In genomic region chr18:47594063-47594462, GRCh38 we compare ENCODE assay signal across 15 cellular contexts.
DNase-seq lines count a peak whose midpoint lies in the region.
"Had no signal": no experiment of that assay in that cellular context is flagged by ENCODE, and none has a peak within 500 bp of the region (broad histone marks: within the 10 kb centered on the region; RNA-seq: fewer than 3 reads in every experiment).

No MANE protein-coding gene starts in this region.

- CTCF ChIA-PET in activated naive CD4-positive, alpha-beta T cell treated with anti-CD3 and anti-CD28 coated beads for 36 hours (lab: Charles Lee) = no interaction called here

- intact Hi-C loops in activated naive CD4-positive, alpha-beta T cell treated with anti-CD3 and anti-CD28 coated beads for 36 hours (cut with micrococcal nuclease) = no loop called here

- H3K27ac Mint-ChIP-seq in activated naive CD4-positive, alpha-beta T cell treated with anti-CD3 and anti-CD28 coated beads for 36 hours = no peak overlapping the region
- H3K27ac Mint-ChIP-seq: activated naive CD8-positive, alpha-beta T cell treated with anti-CD3 and anti-CD28 coated beads for 36 hours had no signal

- H3K4me3 Mint-ChIP-seq in activated naive CD4-positive, alpha-beta T cell treated with anti-CD3 and anti-CD28 coated beads for 36 hours = no peak overlapping the region
- H3K4me3 Mint-ChIP-seq: activated naive CD8-positive, alpha-beta T cell treated with anti-CD3 and anti-CD28 coated beads for 36 hours; naive B cell had no signal

- no peaks in the 10 kb centered on the region for H3K36me3 Mint-ChIP-seq in activated naive CD4-positive, alpha-beta T cell treated with anti-CD3 and anti-CD28 coated beads for 36 hours (ENCODE audit: low read depth)
- H3K36me3 Mint-ChIP-seq: activated naive CD8-positive, alpha-beta T cell treated with anti-CD3 and anti-CD28 coated beads for 36 hours; naive B cell had no signal

- peaks cover 21% of the 10 kb centered on the region for H3K27me3 Mint-ChIP-seq in activated naive CD4-positive, alpha-beta T cell treated with anti-CD3 and anti-CD28 coated beads for 36 hours (ENCODE audit: low read depth)

- H3K9me3 Mint-ChIP-seq in activated naive CD4-positive, alpha-beta T cell treated with anti-CD3 and anti-CD28 coated beads for 36 hours = peaks cover 3% of the 10 kb centered on the region
- H3K9me3 Mint-ChIP-seq: activated naive CD8-positive, alpha-beta T cell treated with anti-CD3 and anti-CD28 coated beads for 36 hours had no signal

- no peaks in the 10 kb centered on the region for H3K4me1 Mint-ChIP-seq in activated naive CD4-positive, alpha-beta T cell treated with anti-CD3 and anti-CD28 coated beads for 36 hours (ENCODE audit: low read depth)
- H3K4me1 Mint-ChIP-seq: activated naive CD8-positive, alpha-beta T cell treated with anti-CD3 and anti-CD28 coated beads for 36 hours; naive B cell had no signal

- DNase-seq in DMS 273 (lab: John Stamatoyannopoulos, UW; ENCODE audit: unreplicated experiment) = peak; percentile 28
- no peak for DNase-seq in DMS 273 treated with DMSO at 0.1 percent for 48 hours (lab: John Stamatoyannopoulos, UW)
- DNase-seq in NCI-H345 treated with DMSO at 0.1 percent for 48 hours (lab: John Stamatoyannopoulos, UW; ENCODE audit: unreplicated experiment) = peak; percentile 9
- DNase-seq in globus pallidus (ENCODE audit: low spot score) = peak; percentile 32
- DNase-seq in putamen (ENCODE audit: low spot score) = peak; percentile 19
- no peak for DNase-seq in SKM-1 (lab: John Stamatoyannopoulos, UW; ENCODE audit: unreplicated experiment)
- no peak for DNase-seq in activated naive CD4-positive, alpha-beta T cell treated with anti-CD3 and anti-CD28 coated beads for 36 hours
- no peak for DNase-seq in A172 (ENCODE audit: low spot score)
- DNase-seq: activated CD4-positive, alpha-beta T cell treated with anti-CD3 and anti-CD28 coated beads for 4 hours; activated naive CD8-positive, alpha-beta T cell treated with anti-CD3 and anti-CD28 coated beads for 36 hours; KBM-7; lower lobe of right lung; naive B cell; stimulated activated CD4-positive, alpha-beta T cell treated with anti-CD3 and anti-CD28 coated beads, Interleukin-2, amount 100 ng/mL, for 24 hours; T-helper 2 cell had no signal

Comparison
In these comparisons a context has a peak if more than half of its experiments do, and no peak if none do; other contexts are left out.
1. DNase-seq: peak in DMS 273 (single experiment), NCI-H345 treated with DMSO at 0.1 percent for 48 hours (single experiment), globus pallidus (single experiment) and putamen (single experiment); none in DMS 273 treated with DMSO at 0.1 percent for 48 hours (single experiment), SKM-1 (single experiment), activated naive CD4-positive, alpha-beta T cell treated with anti-CD3 and anti-CD28 coated beads for 36 hours (single experiment) and A172 (single experiment).